10 cellular contexts compared by ENCODE assay signal in the genomic region with DNA sequence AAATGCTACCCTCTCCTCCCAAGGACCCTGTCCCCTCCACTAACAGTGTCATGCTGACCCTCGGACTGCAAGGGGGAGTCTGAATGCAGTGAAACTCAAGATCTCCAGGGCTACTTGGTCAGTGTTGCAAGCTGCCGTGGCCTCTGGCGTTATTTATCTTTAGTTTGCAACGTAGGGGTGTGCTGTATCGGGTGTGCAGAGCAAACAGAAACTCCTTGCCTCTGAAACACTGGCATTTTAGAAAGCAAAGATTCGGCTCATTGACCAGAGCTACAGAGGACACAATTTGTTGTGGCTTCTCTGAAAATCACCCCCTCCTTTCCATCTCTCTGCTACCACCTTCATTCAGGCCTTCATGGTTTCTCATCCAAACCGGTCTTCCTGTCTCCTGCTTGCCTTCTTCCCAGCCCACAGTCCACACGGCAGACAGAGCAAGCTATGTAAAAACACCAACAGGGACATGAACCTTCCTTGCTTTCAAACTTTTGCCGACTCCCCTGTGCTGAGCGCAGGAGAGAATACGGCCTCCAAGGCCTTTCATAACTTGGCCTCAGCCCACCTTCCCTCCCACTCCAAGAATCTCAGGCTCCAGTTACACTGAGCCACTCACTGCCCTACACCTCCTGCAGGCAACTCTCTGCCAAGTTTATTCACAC. TPM values are rescaled to one million over a fixed set of nuclear protein-coding genes. Genes with fewer than 3 reads are reported as not detected.
A peak's percentile ranks its signal among the peaks of the same experiment; 100 is the strongest.
DNase-seq lines count a peak whose midpoint lies in the region; ATAC-seq and TF ChIP-seq lines count a peak whose summit lies in the region.
"Had no signal": no experiment of that assay in that cellular context is flagged by ENCODE, and none has a peak within 500 bp of the region (broad histone marks: within the 10 kb centered on the region; RNA-seq: fewer than 3 reads in every experiment).

No MANE protein-coding gene starts in this region.

- no peak overlapping the region for H3K27ac Mint-ChIP-seq in activated T-helper 17 cell treated with anti-CD3 and anti-CD28 coated beads, Interleukin-2, amount 50 U/mL, for 72 hours

- peaks cover 10% of the 10 kb centered on the region for H3K27me3 Mint-ChIP-seq in activated T-helper 17 cell treated with anti-CD3 and anti-CD28 coated beads, Interleukin-2, amount 50 U/mL, for 72 hours

- H3K27ac ChIP-seq in heart right ventricle (peak overlapping the region; percentile 66 to 88 (median 80)), trophoblast cell (ENCODE audit: low read depth, low read length) (no peak overlapping the region)
- H3K27ac ChIP-seq: BLaER1 had no signal

- H3K4me1 ChIP-seq in heart right ventricle (peaks cover 25 to 80% (median 59%) of the 10 kb centered on the region in 9 donors), trophoblast cell (ENCODE audit: control insufficient read depth in 1 of 2, insufficient read depth in 2 of 2, low read length in 2 of 2) (peaks cover 7 to 16% of the 10 kb centered on the region in 2 experiments)
- H3K4me1 ChIP-seq: BLaER1 had no signal

- no peak overlapping the region for H3K4me2 ChIP-seq in trophoblast cell (ENCODE audit: low read length)
- H3K4me2 ChIP-seq: BLaER1 had no signal

- peak; percentile 85 to 94 (median 92) for ATAC-seq in heart right ventricle
- no peak for ATAC-seq in activated T-helper 17 cell treated with anti-CD3 and anti-CD28 coated beads, Interleukin-2, amount 50 U/mL, for 72 hours (replicated peaks)

- H2BK120ac ChIP-seq in trophoblast cell (ENCODE audit: insufficient read depth, low read length, poor library complexity), result peak overlapping the region; percentile 89

- H3K36me3 Mint-ChIP-seq in activated T-helper 17 cell treated with anti-CD3 and anti-CD28 coated beads, Interleukin-2, amount 50 U/mL, for 72 hours (ENCODE audit: low read depth), result no peaks in the 10 kb centered on the region

- 16 to 26% methylated on average over 11 of the region's 11 CpGs for WGBS in heart right ventricle, 2 donors
- no CpG with 5 or more reads among the region's 11 CpGs for WGBS in trophoblast cell (ENCODE audit: extremely low coverage, insufficient coverage, insufficient read length)

- CTCF ChIA-PET in GM10248 (lab: Yijun Ruan, JAX), result interaction anchor here (0.9 to 3.5 kb wide), 16 partner anchors 7 to 483 kb away, joined by 3 to 34 read pairs (median 7); partner anchors contain the start of gene FZD4

- POLR2A ChIA-PET in GM10248 (lab: Yijun Ruan, JAX), result no interaction called here

- peak overlapping the region; percentile 94 for H4K8ac ChIP-seq in trophoblast cell (ENCODE audit: low read depth, low read length)

- H3K4me1 Mint-ChIP-seq in activated T-helper 17 cell treated with anti-CD3 and anti-CD28 coated beads, Interleukin-2, amount 50 U/mL, for 72 hours, result no peaks in the 10 kb centered on the region

- H3K27me3 ChIP-seq in heart right ventricle, result no peaks in the 10 kb centered on the region
- no peaks in the 10 kb centered on the region for H3K27me3 ChIP-seq in trophoblast cell (ENCODE audit: insufficient read depth, low read length)
- H3K27me3 ChIP-seq: BLaER1 had no signal

- no peak overlapping the region for H3K9ac ChIP-seq in trophoblast cell (ENCODE audit: low read length)
- H3K9ac ChIP-seq: BLaER1 had no signal

- no peaks in the 10 kb centered on the region for H3K9me3 ChIP-seq in heart right ventricle
- no peaks in the 10 kb centered on the region for H3K9me3 ChIP-seq in trophoblast cell (ENCODE audit: insufficient read depth, low read depth, low read length)
- H3K9me3 ChIP-seq: BLaER1 had no signal

- peak overlapping the region; percentile 82 for H3K18ac ChIP-seq in trophoblast cell (ENCODE audit: low read length)

- no peaks in the 10 kb centered on the region for H3K79me2 ChIP-seq in trophoblast cell (ENCODE audit: control insufficient read depth, insufficient read depth, low read length, poor library complexity)

- H3K9me3 Mint-ChIP-seq in activated T-helper 17 cell treated with anti-CD3 and anti-CD28 coated beads, Interleukin-2, amount 50 U/mL, for 72 hours, result no peaks in the 10 kb centered on the region

- H3K23ac ChIP-seq in trophoblast cell (ENCODE audit: low read length), result no peak overlapping the region

- H2AFZ ChIP-seq in trophoblast cell (ENCODE audit: insufficient read depth, low read length, poor library complexity), result peak overlapping the region; percentile 88

- H3K79me1 ChIP-seq in trophoblast cell (ENCODE audit: low read length), result peaks cover 2% of the 10 kb centered on the region

- no peak overlapping the region for H2AK5ac ChIP-seq in trophoblast cell (ENCODE audit: low read length)

- H3K4me3 Mint-ChIP-seq in activated T-helper 17 cell treated with anti-CD3 and anti-CD28 coated beads, Interleukin-2, amount 50 U/mL, for 72 hours, result no peak overlapping the region

- TF ChIP-seq CTCF in AG09319 (IDR thresholded peaks at IDR 0.05; ENCODE audit: low read depth, low read length), result 0 out of 2 replicates have a peak, but pooled peaks have one; percentile 0
- no peak for TF ChIP-seq CTCF in WI38 (IDR thresholded peaks at IDR 0.05; ENCODE audit: low read depth, low read length)
- peak in 3 of 9 donors; percentile 9 to 29 (median 17) for TF ChIP-seq CTCF in heart right ventricle (IDR thresholded peaks at IDR 0.05)
- no peak for TF ChIP-seq CTCF in GM10248 (IDR thresholded peaks at IDR 0.05; ENCODE audit: control extremely low read depth, extremely low read depth, low read depth, missing control alignments)

- intact Hi-C loops in heart right ventricle (cut with DNase I), result loop anchor here in 5 of 10 donors (5.0 to 10.0 kb wide), 6 partner anchors 97 to 482 kb away; partner anchors contain the start of gene TMEM135 (in 1 of the 5)

- H4K12ac ChIP-seq in trophoblast cell (ENCODE audit: low read depth, low read length), result no peak overlapping the region

- H3K36me3 ChIP-seq in heart right ventricle (peaks cover 0 to 37% (median 9%) of the 10 kb centered on the region in 9 donors), trophoblast cell (ENCODE audit: control insufficient read depth in 1 of 2, insufficient read depth in 2 of 2, low read length in 2 of 2) (peaks cover 0 to 2% of the 10 kb centered on the region in 2 experiments)
- H3K36me3 ChIP-seq: BLaER1 had no signal

- H4K91ac ChIP-seq in trophoblast cell (ENCODE audit: low read depth, low read length), result no peak overlapping the region

- H3K14ac ChIP-seq in trophoblast cell (ENCODE audit: low read length), result peak overlapping the region; percentile 63

- H3K4me3 ChIP-seq in WI38 (ENCODE audit: low read depth, low read length) (peak overlapping the region; percentile 24), heart right ventricle (peak overlapping the region in 8 of 10 donors; percentile 5 to 38 (median 27)), trophoblast cell (ENCODE audit: low read depth, low read length) (no peak overlapping the region)
- H3K4me3 ChIP-seq: BLaER1 had no signal

- H2BK12ac ChIP-seq in trophoblast cell (ENCODE audit: low read length), result peak overlapping the region; percentile 85

- no peak overlapping the region for H3K4ac ChIP-seq in trophoblast cell (ENCODE audit: low read depth, low read length)

- DNase-seq in AG09319 (ENCODE audit: extremely low read depth, low read depth) (no peak), heart right ventricle (peak; percentile 39 to 68), trophoblast cell (no peak), HUDEP-2 (lab: John Stamatoyannopoulos, UW; ENCODE audit: unreplicated experiment in 76 of 76) (no peak), NCI-H1436 (lab: John Stamatoyannopoulos, UW) (no peak), GM10248 (ENCODE audit: extremely low spot score) (no peak)
- DNase-seq: activated CD4-positive, alpha-beta T cell treated with anti-CD3 and anti-CD28 coated beads, Interleukin-2, amount 50 U/mL, for 1 hour had no signal

- no peak overlapping the region for H2BK5ac ChIP-seq in trophoblast cell (ENCODE audit: low read depth, low read length, poor library complexity)

RNA-seq across cellular contexts. Expression of gene FZD4, which starts 14.9 kb away (rescaled TPM):
- total RNA-seq in heart right ventricle, result 10 to 100 TPM; 17.8 to 34.6 (median 23.7) TPM
- polyA plus RNA-seq in heart right ventricle, result 10 to 100 TPM; 13.5 to 17.9 TPM
- polyA plus RNA-seq in trophoblast cell (2013), result 2.8 and 3.0 TPM in 2 replicates
- under 1 TPM in 1 of 2 donors, not detected in 1; 0.09 TPM for total RNA-seq in activated T-helper 17 cell treated with anti-CD3 and anti-CD28 coated beads, Interleukin-2, amount 50 U/mL, for 72 hours

Comparison
In these comparisons a context has a peak if more than half of its experiments do, and no peak if none do; other contexts are left out.
1. DNase-seq: peak in heart right ventricle (2 of 2); none in AG09319 (single experiment), trophoblast cell (0 of 2), HUDEP-2 (0 of 76), NCI-H1436 (single experiment) and GM10248 (single experiment).
2. RNA of gene FZD4, which starts 14.9 kb away (total RNA-seq): 17.8 to 34.6 TPM in heart right ventricle; 0.09 TPM in activated T-helper 17 cell treated with anti-CD3 and anti-CD28 coated beads, Interleukin-2, amount 50 U/mL, for 72 hours; every median in the first group is over 10 times any median in the second.